In genomic region chr20:24785141-24785924, GRCh38 we compare ENCODE assay signal across 14 cellular contexts.
DNase-seq lines count a peak whose midpoint lies in the region; ATAC-seq and TF ChIP-seq lines count a peak whose summit lies in the region.
"Had no signal": no experiment of that assay in that cellular context is flagged by ENCODE, and none has a peak within 500 bp of the region (broad histone marks: within the 10 kb centered on the region; RNA-seq: fewer than 3 reads in every experiment).

No MANE protein-coding gene starts in this region.

- H3K9me3 ChIP-seq in adipocyte (ENCODE audit: control insufficient read depth, low read length): peaks cover 9% of the 10 kb centered on the region
- H3K9me3 ChIP-seq: gastroesophageal sphincter, left lung, pancreas had no signal

- H3K36me3 Mint-ChIP-seq in activated CD4-positive, alpha-beta T cell treated with anti-CD3 and anti-CD28 coated beads, Interleukin-2, amount 10 ng/mL, durations not matched to agents 24 days and 14 days (ENCODE audit: low read depth): no peaks in the 10 kb centered on the region
- H3K36me3 Mint-ChIP-seq: activated naive CD4-positive, alpha-beta T cell treated with anti-CD3 and anti-CD28 coated beads, Interleukin-2, amount 50 U/mL, for 72 hours; CD14-positive monocyte had no signal

- no peaks in the 10 kb centered on the region for H3K36me3 ChIP-seq in adipocyte (ENCODE audit: control insufficient read depth, insufficient read depth, low read length, severe bottlenecking)
- H3K36me3 ChIP-seq: gastroesophageal sphincter, left lung, pancreas had no signal

- peaks cover 10% of the 10 kb centered on the region for H3K4me1 Mint-ChIP-seq in activated CD4-positive, alpha-beta T cell treated with anti-CD3 and anti-CD28 coated beads, Interleukin-2, amount 10 ng/mL, durations not matched to agents 24 days and 14 days

- H3K4me3 ChIP-seq in adipocyte (ENCODE audit: low read length): no peak overlapping the region
- H3K4me3 ChIP-seq: gastroesophageal sphincter, left lung, pancreas had no signal

- intact Hi-C loops in activated CD4-positive, alpha-beta T cell treated with anti-CD3 and anti-CD28 coated beads, Interleukin-2, amount 10 ng/mL, durations not matched to agents 24 days and 14 days (cut with micrococcal nuclease): loop anchor here (10.0 kb wide), 1 partner anchor 279 kb away; no protein-coding TSS in a partner anchor

- no peak for TF ChIP-seq CTCF in AG09319 (IDR thresholded peaks at IDR 0.05; ENCODE audit: low read depth, low read length)

- H3K9ac ChIP-seq in adipocyte (ENCODE audit: low read length): no peak overlapping the region

- no peak overlapping the region for H3K27ac Mint-ChIP-seq in activated CD4-positive, alpha-beta T cell treated with anti-CD3 and anti-CD28 coated beads, Interleukin-2, amount 10 ng/mL, durations not matched to agents 24 days and 14 days
- H3K27ac Mint-ChIP-seq: CD14-positive monocyte had no signal

- H3K9me3 Mint-ChIP-seq in activated CD4-positive, alpha-beta T cell treated with anti-CD3 and anti-CD28 coated beads, Interleukin-2, amount 10 ng/mL, durations not matched to agents 24 days and 14 days: no peaks in the 10 kb centered on the region
- H3K9me3 Mint-ChIP-seq: activated naive CD4-positive, alpha-beta T cell treated with anti-CD3 and anti-CD28 coated beads, Interleukin-2, amount 50 U/mL, for 72 hours had no signal

- H3K27me3 Mint-ChIP-seq in activated CD4-positive, alpha-beta T cell treated with anti-CD3 and anti-CD28 coated beads, Interleukin-2, amount 10 ng/mL, durations not matched to agents 24 days and 14 days: peaks cover 2% of the 10 kb centered on the region

- peaks cover 8% of the 10 kb centered on the region for H3K4me1 ChIP-seq in adipocyte (ENCODE audit: control insufficient read depth, insufficient read depth, low read length)
- H3K4me1 ChIP-seq: gastroesophageal sphincter, pancreas had no signal

- peaks cover 73% of the 10 kb centered on the region for H3K27me3 ChIP-seq in adipocyte (replicated peaks; ENCODE audit: control insufficient read depth, insufficient read depth, low read length)
- H3K27me3 ChIP-seq: pancreas had no signal

- ATAC-seq in GM21528 (IDR thresholded peaks at IDR 0.05; ENCODE audit: low FRiP score, unreplicated experiment) (no peak), HG02678 (IDR thresholded peaks at IDR 0.05; ENCODE audit: unreplicated experiment) (no peak), HG03565 (IDR thresholded peaks at IDR 0.05; ENCODE audit: unreplicated experiment) (no peak)
- ATAC-seq: activated naive CD4-positive, alpha-beta T cell treated with anti-CD3 and anti-CD28 coated beads, Interleukin-2, amount 50 U/mL, for 72 hours; gastroesophageal sphincter; left lung had no signal

- DNase-seq in AG09319 (ENCODE audit: extremely low read depth, low read depth) (peak; percentile 11), HS-27A (ENCODE audit: low read depth) (peak; percentile 67), adipocyte (ENCODE audit: low read depth) (peak; percentile 74), left kidney (ENCODE audit: low read depth, low spot score) (peak; percentile 53)
- DNase-seq in activated CD4-positive, alpha-beta T cell treated with anti-CD3 and anti-CD28 coated beads, Interleukin-2, amount 10 ng/mL, durations not matched to agents 24 days and 14 days: no peak
- DNase-seq: left lung, NCI-H2029 treated with DMSO at 0.1 percent for 48 hours had no signal

- no peak overlapping the region for H3K4me3 Mint-ChIP-seq in activated CD4-positive, alpha-beta T cell treated with anti-CD3 and anti-CD28 coated beads, Interleukin-2, amount 10 ng/mL, durations not matched to agents 24 days and 14 days
- H3K4me3 Mint-ChIP-seq: CD14-positive monocyte had no signal
